Comparison of ENCODE assay signal across 23 cellular contexts in the genomic region with DNA sequence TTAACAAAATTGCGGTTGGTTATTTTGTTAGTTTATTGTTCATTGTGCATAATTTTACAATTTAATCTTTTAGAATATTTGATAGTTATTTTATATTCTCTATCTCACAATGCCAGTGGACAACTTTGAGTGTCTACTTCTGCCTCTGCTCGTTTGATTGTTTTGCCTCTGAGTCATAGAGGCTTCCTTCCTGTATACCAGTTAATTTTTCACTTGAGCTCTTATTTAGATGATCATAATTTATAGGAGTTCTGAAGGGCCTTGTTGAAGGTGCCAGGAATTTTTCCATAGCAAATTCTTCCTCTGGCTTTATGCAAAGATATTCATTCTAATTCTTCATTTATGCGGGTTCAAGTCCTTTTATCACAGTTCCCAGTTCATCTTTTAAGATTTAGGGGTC. TPM values are rescaled to one million over a fixed set of nuclear protein-coding genes. Genes with fewer than 3 reads are reported as not detected.
"Had no signal": no experiment of that assay in that cellular context is flagged by ENCODE, and none has a peak within 500 bp of the region (broad histone marks: within the 10 kb centered on the region; RNA-seq: fewer than 3 reads in every experiment).

No MANE protein-coding gene starts in this region.

- H3K36me3 ChIP-seq: brain microvascular endothelial cell, cardiac muscle cell had no signal

- ATAC-seq: activated T-cell treated with anti-CD3 and anti-CD28 coated beads, Interleukin-2, amount 50 U/mL, for 4 hours; activated T-helper 17 cell treated with anti-CD3 and anti-CD28 coated beads, Interleukin-2, amount 50 U/mL, for 72 hours; T-cell had no signal

- H3K27ac ChIP-seq: brain microvascular endothelial cell, cardiac muscle cell had no signal

- FAIRE-seq: TTC549 had no signal

- DNase-seq: activated B cell treated with CpG ODN at 0.5 μM for 24 hours; activated CD4-positive, alpha-beta memory T cell treated with anti-CD3 and anti-CD28 coated beads for 36 hours; activated CD4-positive, alpha-beta T cell treated with anti-CD3 and anti-CD28 coated beads, Interleukin-2, amount 10 ng/mL, durations not matched to agents 7 days and 5 days; activated CD8-positive, alpha-beta memory T cell treated with anti-CD3 and anti-CD28 coated beads for 24 hours; activated gamma-delta T cell; activated naive CD4-positive, alpha-beta T cell treated with anti-CD3 and anti-CD28 coated beads for 36 hours; activated naive CD8-positive, alpha-beta T cell treated with anti-CD3 and anti-CD28 coated beads for 36 hours; activated T-cell treated with anti-CD3 and anti-CD28 coated beads, Interleukin-2, amount 50 U/mL, for 4 hours; brain microvascular endothelial cell; NCI-H1092; NCI-H1417; NCI-H1930; NCI-H345; NCI-H510A; NCI-H526 treated with DMSO at 0.1 percent for 48 hours; NCI-H82; SIG-M5; T-cell; T-helper 2 cell; T1000 had no signal

- H3K4me3 ChIP-seq: cardiac muscle cell had no signal

- H3K27me3 ChIP-seq: brain microvascular endothelial cell, cardiac muscle cell had no signal

RNA-seq across cellular contexts. Expression of gene MALRD1, which starts 5.2 kb away (rescaled TPM):
- total RNA-seq: activated B cell treated with CpG ODN at 0.5 μM for 24 hours; activated CD4-positive, alpha-beta memory T cell treated with anti-CD3 and anti-CD28 coated beads for 36 hours; activated CD4-positive, alpha-beta T cell treated with anti-CD3 and anti-CD28 coated beads, Interleukin-2, amount 10 ng/mL, durations not matched to agents 7 days and 5 days; activated naive CD4-positive, alpha-beta T cell treated with anti-CD3 and anti-CD28 coated beads for 36 hours; activated T-cell treated with anti-CD3 and anti-CD28 coated beads, Interleukin-2, amount 50 U/mL, for 4 hours; activated T-helper 17 cell treated with anti-CD3 and anti-CD28 coated beads, Interleukin-2, amount 50 U/mL, for 72 hours had no signal
